29 cellular contexts compared by ENCODE assay signal in genomic region chr5:34778451-34778850, GRCh38.
"Had no signal": no experiment of that assay in that cellular context is flagged by ENCODE, and none has a peak within 500 bp of the region (broad histone marks: within the 10 kb centered on the region; RNA-seq: fewer than 3 reads in every experiment).

No MANE protein-coding gene starts in this region.

- H3K4me3 Mint-ChIP-seq: stimulated activated effector memory CD8-positive, alpha-beta T cell treated with anti-CD3 and anti-CD28 coated beads, Interleukin-12 subunit alpha, Interleukin-12 subunit beta, amount 100 ng/mL, for 72 hours; stimulated activated memory B cell treated with anti-CD40 and anti-IgM and Interleukin-4, amounts not matched to agents 10 μg/mL and 1 μg/mL and 100 μg/mL, for 72 hours; stimulated activated naive B cell treated with anti-CD40 and anti-IgM and Interleukin-4, amounts not matched to agents 10 μg/mL and 1 μg/mL and 100 μg/mL, for 72 hours; stimulated activated naive CD8-positive, alpha-beta T cell treated with anti-CD3 and anti-CD28 coated beads, Interleukin-15, amount 100 ng/mL, for 72 hours; stimulated activated naive CD8-positive, alpha-beta T cell treated with anti-CD3 and anti-CD28 coated beads, Interleukin-15, Interleukin-2, amounts not matched to agents 100 ng/mL and 50 ng/mL, for 24 hours; type B pancreatic cell had no signal

- H3K36me3 Mint-ChIP-seq: stimulated activated effector memory CD8-positive, alpha-beta T cell treated with anti-CD3 and anti-CD28 coated beads, Interleukin-12 subunit alpha, Interleukin-12 subunit beta, amount 100 ng/mL, for 72 hours had no signal

- H3K27me3 ChIP-seq: stomach, suprapubic skin, testis, thyroid gland, tibial artery, tibial nerve, transverse colon, upper lobe of left lung, upper lobe of right lung, uterus, vagina had no signal

- H3K4me1 ChIP-seq: stomach, suprapubic skin, testis, thyroid gland, tibial artery, tibial nerve, transverse colon, upper lobe of left lung, upper lobe of right lung, uterus, vagina had no signal

- H3K36me3 ChIP-seq: stomach, suprapubic skin, thoracic aorta, thyroid gland, tibial artery, transverse colon, upper lobe of left lung, upper lobe of right lung, uterus, vagina had no signal

- H3K9me3 ChIP-seq: testis, thoracic aorta, thyroid gland, transverse colon, upper lobe of right lung, uterus, vagina had no signal

- H3K4me3 ChIP-seq: stomach, suprapubic skin, testis, thoracic aorta, thyroid gland, tibial artery, tibial nerve, transverse colon, upper lobe of left lung, upper lobe of right lung, uterus, vagina had no signal

- H3K27ac Mint-ChIP-seq: stimulated activated effector memory CD8-positive, alpha-beta T cell treated with anti-CD3 and anti-CD28 coated beads, Interleukin-12 subunit alpha, Interleukin-12 subunit beta, amount 100 ng/mL, for 72 hours; stimulated activated memory B cell treated with anti-CD40 and anti-IgM and Interleukin-4, amounts not matched to agents 10 μg/mL and 1 μg/mL and 100 μg/mL, for 72 hours; stimulated activated naive B cell treated with anti-CD40 and anti-IgM and Interleukin-4, amounts not matched to agents 10 μg/mL and 1 μg/mL and 100 μg/mL, for 72 hours; stimulated activated naive CD8-positive, alpha-beta T cell treated with anti-CD3 and anti-CD28 coated beads, Interleukin-15, amount 100 ng/mL, for 72 hours; stimulated activated naive CD8-positive, alpha-beta T cell treated with anti-CD3 and anti-CD28 coated beads, Interleukin-15, Interleukin-2, amounts not matched to agents 100 ng/mL and 50 ng/mL, for 24 hours; type B pancreatic cell had no signal

- FAIRE-seq: urothelium cell line had no signal

- H3K4me1 Mint-ChIP-seq: stimulated activated effector memory CD8-positive, alpha-beta T cell treated with anti-CD3 and anti-CD28 coated beads, Interleukin-12 subunit alpha, Interleukin-12 subunit beta, amount 100 ng/mL, for 72 hours; stimulated activated memory B cell treated with anti-CD40 and anti-IgM and Interleukin-4, amounts not matched to agents 10 μg/mL and 1 μg/mL and 100 μg/mL, for 72 hours; stimulated activated naive B cell treated with anti-CD40 and anti-IgM and Interleukin-4, amounts not matched to agents 10 μg/mL and 1 μg/mL and 100 μg/mL, for 72 hours; stimulated activated naive CD8-positive, alpha-beta T cell treated with anti-CD3 and anti-CD28 coated beads, Interleukin-15, amount 100 ng/mL, for 72 hours had no signal

- DNase-seq: stimulated activated CD4-positive, alpha-beta T cell treated with anti-CD3 and anti-CD28 coated beads, Interleukin-2, amount 100 ng/mL, for 48 hours; stimulated activated CD4-positive, alpha-beta T cell treated with anti-CD3 and anti-CD28 coated beads, Interleukin-4, amount 100 ng/mL, for 1 hour; stimulated activated CD4-positive, alpha-beta T cell treated with anti-CD3 and anti-CD28 coated beads, Interleukin-4, amount 100 ng/mL, for 24 hours; stimulated activated CD4-positive, alpha-beta T cell treated with anti-CD3 and anti-CD28 coated beads, Interleukin-4, amount 100 ng/mL, for 4 hours; stimulated activated CD8-positive, alpha-beta memory T cell treated with anti-CD3 and anti-CD28 coated beads, Interleukin-4, amount 100 ng/mL, for 48 hours; stimulated activated naive B cell treated with anti-CD40 and anti-IgM and Interleukin-4, amounts not matched to agents 10 μg/mL and 1 μg/mL and 100 μg/mL, for 72 hours; stimulated activated naive CD4-positive, alpha-beta T cell; stimulated activated naive CD4-positive, alpha-beta T cell treated with Interleukin-2 at 50 U/mL for 16 hours; stimulated activated naive CD8-positive, alpha-beta T cell treated with anti-CD3 and anti-CD28 coated beads, Interleukin-15, amount 100 ng/mL, for 72 hours; stimulated activated naive CD8-positive, alpha-beta T cell treated with anti-CD3 and anti-CD28 coated beads, Interleukin-15, Interleukin-2, amounts not matched to agents 100 U/mL and 50 U/mL, for 24 hours; stomach; substantia nigra; testis; thyroid gland; tibial artery; transverse colon; trophoblast cell; upper lobe of left lung; upper lobe of right lung; uterus had no signal

- H3K27me3 Mint-ChIP-seq: type B pancreatic cell had no signal

- H3K27ac ChIP-seq: stomach, suprapubic skin, testis, thoracic aorta, thyroid gland, tibial artery, tibial nerve, transverse colon, upper lobe of left lung, upper lobe of right lung, uterus, vagina had no signal

- ATAC-seq: stimulated activated effector memory CD8-positive, alpha-beta T cell treated with anti-CD3 and anti-CD28 coated beads, Interleukin-12 subunit alpha, Interleukin-12 subunit beta, amount 100 ng/mL, for 72 hours; stimulated activated memory B cell treated with anti-CD40 and anti-IgM and Interleukin-4, amounts not matched to agents 10 μg/mL and 1 μg/mL and 100 μg/mL, for 72 hours; stimulated activated naive B cell treated with anti-CD40 and anti-IgM and Interleukin-4, amounts not matched to agents 10 μg/mL and 1 μg/mL and 100 μg/mL, for 72 hours; stimulated activated naive CD8-positive, alpha-beta T cell treated with anti-CD3 and anti-CD28 coated beads, Interleukin-15, amount 100 ng/mL, for 72 hours; stimulated activated naive CD8-positive, alpha-beta T cell treated with anti-CD3 and anti-CD28 coated beads, Interleukin-15, Interleukin-2, amounts not matched to agents 100 U/mL and 50 U/mL, for 24 hours; upper lobe of right lung had no signal
